In the genomic region with DNA sequence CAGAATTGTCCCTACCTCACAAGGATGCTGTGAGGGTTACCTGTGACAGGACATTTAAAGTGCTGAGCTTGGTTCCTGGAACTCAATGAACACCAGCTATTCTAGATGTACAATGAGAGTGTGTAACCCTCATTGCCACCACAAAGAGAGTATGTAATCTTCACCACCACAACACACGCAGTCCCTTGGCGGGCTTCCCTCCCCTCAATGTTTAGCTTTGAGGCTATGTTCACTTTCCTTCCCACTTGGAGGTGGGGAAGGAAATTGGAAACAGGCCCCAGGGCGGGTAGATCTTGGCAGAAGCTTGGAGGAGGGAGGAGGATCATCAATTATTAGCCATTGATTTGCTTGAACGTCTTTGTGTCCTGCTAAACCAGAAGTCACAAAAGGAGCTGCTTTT, we compare ENCODE assay signal across 1 cellular context.
TF ChIP-seq lines count a peak whose summit lies in the region.

No MANE protein-coding gene starts in this region.

TF ChIP-seq in HepG2, 621 proteins besides CTCF, POLR2A, EP300 and RAD21 (continued from another document):
- no peak for TF ChIP-seq ZNF841 (CRISPR knock-in tag; IDR thresholded peaks at IDR 0.05; ENCODE audit: borderline replicate concordance)
